In genomic region chr16:2155091-2156024, GRCh38 we compare ENCODE assay signal across 1 cellular context.
A peak's percentile ranks its signal among the peaks of the same experiment; 100 is the strongest.
TF ChIP-seq lines count a peak whose summit lies in the region.

TRAF7 (plus strand) TSS chr16:2155782; CDS start chr16:2163921, 8,139 bp downstream.

TF ChIP-seq in HepG2, 621 proteins besides CTCF, POLR2A, EP300 and RAD21 (continued from another document and continues in another):
- TF ChIP-seq TFE3 (CRISPR knock-in tag; IDR thresholded peaks at IDR 0.05) (peak; percentile 36; the same call in 1 of the 2 replicates), NFYC (CRISPR knock-in tag; IDR thresholded peaks at IDR 0.05) (peak; percentile 94), EED (CRISPR knock-in tag; IDR thresholded peaks at IDR 0.05) (no peak), ZNF788 (CRISPR knock-in tag; IDR thresholded peaks at IDR 0.05; ENCODE audit: borderline replicate concordance) (peak; percentile 19; the same call in 1 of the 2 replicates), MYNN (CRISPR knock-in tag; IDR thresholded peaks at IDR 0.05; ENCODE audit: low read depth) (peak; percentile 39; the same call in 1 of the 2 replicates), ZNF142 (CRISPR knock-in tag; IDR thresholded peaks at IDR 0.05) (peak; percentile 89), ZNF367 (CRISPR knock-in tag; IDR thresholded peaks at IDR 0.05; ENCODE audit: borderline replicate concordance) (no peak), PCBP2 (optimal IDR thresholded peaks at IDR 0.05; ENCODE audit: low read depth, low read length, poor library complexity, severe bottlenecking) (no peak), AGO1 (IDR thresholded peaks at IDR 0.05; ENCODE audit: low read depth, low read length, poor library complexity, severe bottlenecking) (peak; percentile 46), ZFP91 (CRISPR knock-in tag; IDR thresholded peaks at IDR 0.05; ENCODE audit: borderline replicate concordance) (peak; percentile 74; the same call in 1 of the 2 replicates), HES4 (CRISPR knock-in tag; IDR thresholded peaks at IDR 0.05; ENCODE audit: borderline replicate concordance) (no peak; the same call in 1 of the 2 replicates), ZNF567 (CRISPR knock-in tag; IDR thresholded peaks at IDR 0.05; ENCODE audit: borderline replicate concordance) (no peak), SUZ12 (IDR thresholded peaks at IDR 0.05; ENCODE audit: low read depth, low read length) (peak; percentile 84), ZNF451 (CRISPR knock-in tag; IDR thresholded peaks at IDR 0.05) (0 out of 2 replicates have a peak, but pooled peaks have one; percentile 80), NCOA2 (CRISPR knock-in tag; IDR thresholded peaks at IDR 0.05) (no peak; the same call in 1 of the 2 replicates), ZBTB38 (CRISPR knock-in tag; IDR thresholded peaks at IDR 0.05) (no peak), DRAP1 (CRISPR knock-in tag; IDR thresholded peaks at IDR 0.05) (peak; percentile 100), TP53 (CRISPR knock-in tag; conservative IDR thresholded peaks at IDR 0.05) (no peak), TGIF2 (CRISPR knock-in tag; IDR thresholded peaks at IDR 0.05) (peak; percentile 96), SRSF1 (optimal IDR thresholded peaks at IDR 0.05; ENCODE audit: low read depth, low read length) (peak; percentile 95), SAFB2 (CRISPR knock-in tag; IDR thresholded peaks at IDR 0.05; ENCODE audit: borderline replicate concordance, low read depth) (no peak), MLLT10 (CRISPR knock-in tag; IDR thresholded peaks at IDR 0.05) (no peak; the same call in 1 of the 2 replicates), ZNF501 (CRISPR knock-in tag; IDR thresholded peaks at IDR 0.05) (peak; percentile 92), ZNF704 (CRISPR knock-in tag; IDR thresholded peaks at IDR 0.05; ENCODE audit: borderline replicate concordance) (0 out of 2 replicates have a peak, but pooled peaks have one; percentile 63), ZNF563 (CRISPR knock-in tag; IDR thresholded peaks at IDR 0.05) (peak; percentile 76; the same call in 1 of the 2 replicates), ZBTB21 (CRISPR knock-in tag; IDR thresholded peaks at IDR 0.05) (no peak), NKX3-1 (CRISPR knock-in tag; IDR thresholded peaks at IDR 0.05) (peak; percentile 86; the same call in 1 of the 2 replicates), ISL2 (CRISPR knock-in tag; IDR thresholded peaks at IDR 0.05) (no peak), ZNF256 (CRISPR knock-in tag; conservative IDR thresholded peaks at IDR 0.05) (no peak), ZNF652 (CRISPR knock-in tag; IDR thresholded peaks at IDR 0.05; ENCODE audit: borderline replicate concordance, low read depth) (no peak), ZNF121 (CRISPR knock-in tag; IDR thresholded peaks at IDR 0.05) (no peak)
- TF ChIP-seq, protein P1, sequence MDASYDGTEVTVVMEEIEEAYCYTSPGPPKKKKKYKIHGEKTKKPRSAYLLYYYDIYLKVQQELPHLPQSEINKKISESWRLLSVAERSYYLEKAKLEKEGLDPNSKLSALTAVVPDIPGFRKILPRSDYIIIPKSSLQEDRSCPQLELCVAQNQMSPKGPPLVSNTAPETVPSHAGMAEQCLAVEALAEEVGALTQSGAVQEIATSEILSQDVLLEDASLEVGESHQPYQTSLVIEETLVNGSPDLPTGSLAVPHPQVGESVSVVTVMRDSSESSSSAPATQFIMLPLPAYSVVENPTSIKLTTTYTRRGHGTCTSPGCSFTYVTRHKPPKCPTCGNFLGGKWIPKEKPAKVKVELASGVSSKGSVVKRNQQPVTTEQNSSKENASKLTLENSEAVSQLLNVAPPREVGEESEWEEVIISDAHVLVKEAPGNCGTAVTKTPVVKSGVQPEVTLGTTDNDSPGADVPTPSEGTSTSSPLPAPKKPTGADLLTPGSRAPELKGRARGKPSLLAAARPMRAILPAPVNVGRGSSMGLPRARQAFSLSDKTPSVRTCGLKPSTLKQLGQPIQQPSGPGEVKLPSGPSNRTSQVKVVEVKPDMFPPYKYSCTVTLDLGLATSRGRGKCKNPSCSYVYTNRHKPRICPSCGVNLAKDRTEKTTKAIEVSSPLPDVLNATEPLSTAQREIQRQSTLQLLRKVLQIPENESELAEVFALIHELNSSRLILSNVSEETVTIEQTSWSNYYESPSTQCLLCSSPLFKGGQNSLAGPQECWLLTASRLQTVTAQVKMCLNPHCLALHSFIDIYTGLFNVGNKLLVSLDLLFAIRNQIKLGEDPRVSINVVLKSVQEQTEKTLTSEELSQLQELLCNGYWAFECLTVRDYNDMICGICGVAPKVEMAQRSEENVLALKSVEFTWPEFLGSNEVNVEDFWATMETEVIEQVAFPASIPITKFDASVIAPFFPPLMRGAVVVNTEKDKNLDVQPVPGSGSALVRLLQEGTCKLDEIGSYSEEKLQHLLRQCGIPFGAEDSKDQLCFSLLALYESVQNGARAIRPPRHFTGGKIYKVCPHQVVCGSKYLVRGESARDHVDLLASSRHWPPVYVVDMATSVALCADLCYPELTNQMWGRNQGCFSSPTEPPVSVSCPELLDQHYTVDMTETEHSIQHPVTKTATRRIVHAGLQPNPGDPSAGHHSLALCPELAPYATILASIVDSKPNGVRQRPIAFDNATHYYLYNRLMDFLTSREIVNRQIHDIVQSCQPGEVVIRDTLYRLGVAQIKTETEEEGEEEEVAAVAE (CRISPR knock-in tag; IDR thresholded peaks at IDR 0.05; ENCODE audit: borderline replicate concordance): peak; percentile 64; the same call in 1 of the 2 replicates
- TF ChIP-seq, protein P2, sequence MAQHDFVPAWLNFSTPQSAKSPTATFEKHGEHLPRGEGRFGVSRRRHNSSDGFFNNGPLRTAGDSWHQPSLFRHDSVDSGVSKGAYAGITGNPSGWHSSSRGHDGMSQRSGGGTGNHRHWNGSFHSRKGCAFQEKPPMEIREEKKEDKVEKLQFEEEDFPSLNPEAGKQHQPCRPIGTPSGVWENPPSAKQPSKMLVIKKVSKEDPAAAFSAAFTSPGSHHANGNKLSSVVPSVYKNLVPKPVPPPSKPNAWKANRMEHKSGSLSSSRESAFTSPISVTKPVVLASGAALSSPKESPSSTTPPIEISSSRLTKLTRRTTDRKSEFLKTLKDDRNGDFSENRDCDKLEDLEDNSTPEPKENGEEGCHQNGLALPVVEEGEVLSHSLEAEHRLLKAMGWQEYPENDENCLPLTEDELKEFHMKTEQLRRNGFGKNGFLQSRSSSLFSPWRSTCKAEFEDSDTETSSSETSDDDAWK (CRISPR knock-in tag; IDR thresholded peaks at IDR 0.05): no peak
- TF ChIP-seq, protein P3, sequence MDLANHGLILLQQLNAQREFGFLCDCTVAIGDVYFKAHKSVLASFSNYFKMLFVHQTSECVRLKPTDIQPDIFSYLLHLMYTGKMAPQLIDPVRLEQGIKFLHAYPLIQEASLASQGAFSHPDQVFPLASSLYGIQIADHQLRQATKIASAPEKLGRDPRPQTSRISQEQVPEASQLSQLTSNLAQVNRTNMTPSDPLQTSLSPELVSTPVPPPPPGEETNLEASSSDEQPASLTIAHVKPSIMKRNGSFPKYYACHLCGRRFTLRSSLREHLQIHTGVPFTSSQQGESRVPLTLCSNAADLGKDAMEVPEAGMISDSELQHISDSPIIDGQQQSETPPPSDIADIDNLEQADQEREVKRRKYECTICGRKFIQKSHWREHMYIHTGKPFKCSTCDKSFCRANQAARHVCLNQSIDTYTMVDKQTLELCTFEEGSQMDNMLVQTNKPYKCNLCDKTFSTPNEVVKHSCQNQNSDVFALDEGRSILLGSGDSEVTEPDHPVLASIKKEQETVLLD (CRISPR knock-in tag; IDR thresholded peaks at IDR 0.05; ENCODE audit: low read depth): no peak
- TF ChIP-seq, protein P4, sequence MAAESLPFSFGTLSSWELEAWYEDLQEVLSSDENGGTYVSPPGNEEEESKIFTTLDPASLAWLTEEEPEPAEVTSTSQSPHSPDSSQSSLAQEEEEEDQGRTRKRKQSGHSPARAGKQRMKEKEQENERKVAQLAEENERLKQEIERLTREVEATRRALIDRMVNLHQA (CRISPR knock-in tag; IDR thresholded peaks at IDR 0.05): no peak
